27 cellular contexts compared by ENCODE assay signal in the genomic region with DNA sequence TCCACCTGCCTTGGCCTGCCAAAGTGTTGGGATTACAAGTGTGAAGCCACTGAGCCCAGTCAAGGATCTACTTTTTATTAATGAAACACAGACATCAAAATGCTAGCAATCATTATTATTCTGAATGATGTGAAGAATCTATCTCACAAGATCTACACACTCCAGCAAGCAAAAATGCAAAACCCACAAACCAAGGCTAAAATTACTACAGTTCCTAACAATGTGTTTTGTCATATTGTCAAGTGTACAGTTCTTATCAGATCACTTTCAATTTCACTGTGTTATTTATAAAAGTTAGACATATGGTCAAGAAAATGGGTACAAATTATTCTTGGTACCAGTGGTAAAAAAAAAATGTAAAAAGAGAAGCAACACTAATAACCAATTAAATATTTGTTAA.
"Had no signal": no experiment of that assay in that cellular context is flagged by ENCODE, and none has a peak within 500 bp of the region (broad histone marks: within the 10 kb centered on the region; RNA-seq: fewer than 3 reads in every experiment).

No MANE protein-coding gene starts in this region.

- H3K27me3 Mint-ChIP-seq: activated B cell treated with CpG ODN at 0.5 μM for 24 hours; activated CD4-positive, alpha-beta T cell treated with anti-CD3 and anti-CD28 coated beads for 36 hours; brain; naive thymus-derived CD8-positive, alpha-beta T cell had no signal

- H3K27ac ChIP-seq: hepatocyte, left lung, ovary, prostate gland, testis, uterus had no signal

- H3K4me3 Mint-ChIP-seq: activated B cell treated with CpG ODN at 0.5 μM for 24 hours; activated CD4-positive, alpha-beta T cell treated with anti-CD3 and anti-CD28 coated beads for 36 hours; brain; immature natural killer cell; naive thymus-derived CD8-positive, alpha-beta T cell; T-helper 1 cell treated with Interleukin-12 subunit alpha and Interleukin-12 subunit beta and Interleukin-4 antibody, amounts not matched to agents 30 μg/mL and 1 μg/mL, for 36 hours had no signal

- H3K4me2 ChIP-seq: hepatocyte had no signal

- H3K27ac Mint-ChIP-seq: activated B cell treated with CpG ODN at 0.5 μM for 24 hours; activated CD4-positive, alpha-beta T cell treated with anti-CD3 and anti-CD28 coated beads for 36 hours; activated T-helper 2 cell treated with anti-CD3 and anti-CD28 coated beads, Interferon-gamma antibody, Interleukin-2, Interleukin-4, amounts not matched to agents 10 μg/mL and 5 μg/mL and 100 μg/mL, durations not matched to agents 14 hours and 24 hours and 36 hours; T-helper 1 cell treated with Interleukin-12 subunit alpha and Interleukin-12 subunit beta and Interleukin-4 antibody, amounts not matched to agents 30 μg/mL and 1 μg/mL, for 36 hours had no signal

- H3K9me3 Mint-ChIP-seq: activated B cell treated with CpG ODN at 0.5 μM for 24 hours; activated T-helper 2 cell treated with anti-CD3 and anti-CD28 coated beads, Interferon-gamma antibody, Interleukin-2, Interleukin-4, amounts not matched to agents 10 μg/mL and 5 μg/mL and 100 μg/mL, durations not matched to agents 14 hours and 24 hours and 36 hours; brain; immature natural killer cell; naive thymus-derived CD8-positive, alpha-beta T cell; T-helper 1 cell treated with Interleukin-12 subunit alpha and Interleukin-12 subunit beta and Interleukin-4 antibody, amounts not matched to agents 30 μg/mL and 1 μg/mL, for 36 hours had no signal

- H3K27me3 ChIP-seq: hepatocyte, left lung, ovary, testis, uterus had no signal

- ATAC-seq: activated CD4-positive, alpha-beta T cell treated with anti-CD3 and anti-CD28 coated beads for 36 hours; left lung; naive thymus-derived CD8-positive, alpha-beta T cell had no signal

- H3K4me3 ChIP-seq: hepatocyte, left lung, lung, ovary, prostate gland, testis, uterus had no signal

- H2AFZ ChIP-seq: hepatocyte had no signal

- DNase-seq: activated B cell treated with CpG ODN at 0.5 μM for 24 hours; activated CD4-positive, alpha-beta T cell treated with anti-CD3 and anti-CD28 coated beads for 36 hours; activated CD4-positive, alpha-beta T cell treated with anti-CD3 and anti-CD28 coated beads, Interleukin-2, amount 50 U/mL, for 4 hours; activated naive CD4-positive, alpha-beta T cell; activated T-cell treated with anti-CD3 and anti-CD28 coated beads for 4 hours; aorta; caudate nucleus; dermis blood vessel endothelial cell; effector memory CD4-positive, alpha-beta T cell; foreskin melanocyte; immature natural killer cell; left lung; naive thymus-derived CD8-positive, alpha-beta T cell; ovary; stimulated activated CD4-positive, alpha-beta T cell treated with anti-CD3 and anti-CD28 coated beads, Interleukin-2, amount 100 ng/mL, for 48 hours; stimulated activated CD8-positive, alpha-beta memory T cell treated with anti-CD3 and anti-CD28 coated beads, Interleukin-4, amount 100 ng/mL, for 48 hours; stimulated activated naive CD4-positive, alpha-beta T cell; T1000; testis; uterus had no signal

- H3K9me3 ChIP-seq: left lung, ovary, prostate gland, testis, uterus had no signal

- H3K36me3 ChIP-seq: ovary, uterus had no signal

- H3K4me1 ChIP-seq: prostate gland had no signal

- FAIRE-seq: endothelial cell of umbilical vein had no signal
